8 cellular contexts compared by ENCODE assay signal in genomic region chr12:132445884-132446471, GRCh38. TPM values are rescaled to one million over a fixed set of nuclear protein-coding genes. Genes with fewer than 3 reads are reported as not detected.
DNase-seq lines count a peak whose midpoint lies in the region; ATAC-seq and TF ChIP-seq lines count a peak whose summit lies in the region.

No MANE protein-coding gene starts in this region.

- no peak for TF ChIP-seq CTCF in epithelial cell of esophagus (IDR thresholded peaks at IDR 0.05; ENCODE audit: insufficient read depth, low read depth, low read length, missing control alignments)
- no peak for TF ChIP-seq CTCF in natural killer cell (IDR thresholded peaks at IDR 0.05)
- no peak for TF ChIP-seq CTCF in thoracic aorta (IDR thresholded peaks at IDR 0.05)

- DNase-seq in DMS153 treated with DMSO at 0.1 percent for 48 hours (lab: John Stamatoyannopoulos, UW; ENCODE audit: unreplicated experiment) (peak; percentile 99), NCI-H2107 treated with DMSO at 0.1 percent for 48 hours (lab: John Stamatoyannopoulos, UW; ENCODE audit: unreplicated experiment) (peak; percentile 88), epithelial cell of esophagus (ENCODE audit: low read depth) (peak; percentile 53), natural killer cell (peak; percentile 35), thoracic aorta (ENCODE audit: low spot score) (no peak), AG08396 (ENCODE audit: low spot score) (no peak)
- peak; percentile 65 for DNase-seq in activated CD4-positive, alpha-beta T cell treated with anti-CD3 and anti-CD28 coated beads, Interleukin-2, amount 10 ng/mL, durations not matched to agents 7 days and 5 days

- CTCF ChIA-PET in activated CD4-positive, alpha-beta T cell treated with anti-CD3 and anti-CD28 coated beads, Interleukin-2, amount 10 ng/mL, durations not matched to agents 7 days and 5 days (lab: Charles Lee) = interaction anchor here (0.5 to 0.9 kb wide), 2 partner anchors 78 to 522 kb away, joined by 3 read pairs; no protein-coding TSS in a partner anchor

- ATAC-seq in natural killer cell (peak in 2 of 3 donors; percentile 63 to 69), thoracic aorta (ENCODE audit: insufficient number of reproducible peaks, low FRiP score, low read depth) (no peak), HG02938 (IDR thresholded peaks at IDR 0.05; ENCODE audit: unreplicated experiment) (no peak)

- no peaks in the 10 kb centered on the region for H3K9me3 Mint-ChIP-seq in activated CD4-positive, alpha-beta T cell treated with anti-CD3 and anti-CD28 coated beads, Interleukin-2, amount 10 ng/mL, durations not matched to agents 7 days and 5 days
- H3K9me3 Mint-ChIP-seq in natural killer cell = no peaks in the 10 kb centered on the region

- H3K36me3 Mint-ChIP-seq in activated CD4-positive, alpha-beta T cell treated with anti-CD3 and anti-CD28 coated beads, Interleukin-2, amount 10 ng/mL, durations not matched to agents 7 days and 5 days (ENCODE audit: low read depth) = peaks cover 5% of the 10 kb centered on the region
- H3K36me3 Mint-ChIP-seq in natural killer cell = no peaks in the 10 kb centered on the region

- H3K4me3 ChIP-seq in epithelial cell of esophagus (ENCODE audit: low read length) (peak overlapping the region; percentile 39), thoracic aorta (peak overlapping the region; percentile 35)

- no peaks in the 10 kb centered on the region for H3K36me3 ChIP-seq in thoracic aorta

- H3K9me3 ChIP-seq in thoracic aorta = no peaks in the 10 kb centered on the region

- H3K27me3 Mint-ChIP-seq in activated CD4-positive, alpha-beta T cell treated with anti-CD3 and anti-CD28 coated beads, Interleukin-2, amount 10 ng/mL, durations not matched to agents 7 days and 5 days = no peaks in the 10 kb centered on the region
- no peaks in the 10 kb centered on the region for H3K27me3 Mint-ChIP-seq in natural killer cell (ENCODE audit: low read depth in 2 of 2)

- H3K27ac Mint-ChIP-seq in activated CD4-positive, alpha-beta T cell treated with anti-CD3 and anti-CD28 coated beads, Interleukin-2, amount 10 ng/mL, durations not matched to agents 7 days and 5 days = peak overlapping the region; percentile 99
- peak overlapping the region; percentile 95 for H3K27ac Mint-ChIP-seq in natural killer cell

- H3K27me3 ChIP-seq in thoracic aorta (replicated peaks; ENCODE audit: insufficient read depth) = no peaks in the 10 kb centered on the region

- no peak overlapping the region for H3K27ac ChIP-seq in thoracic aorta

- H3K4me3 Mint-ChIP-seq in activated CD4-positive, alpha-beta T cell treated with anti-CD3 and anti-CD28 coated beads, Interleukin-2, amount 10 ng/mL, durations not matched to agents 7 days and 5 days = peak overlapping the region; percentile 77
- peak overlapping the region; percentile 86 for H3K4me3 Mint-ChIP-seq in natural killer cell

- intact Hi-C loops in natural killer cell (cut with micrococcal nuclease) = no loop called here

- no peaks in the 10 kb centered on the region for H3K4me1 ChIP-seq in thoracic aorta (ENCODE audit: control insufficient read depth in 1 of 2, low read depth in 2 of 2)

- H3K4me1 Mint-ChIP-seq in activated CD4-positive, alpha-beta T cell treated with anti-CD3 and anti-CD28 coated beads, Interleukin-2, amount 10 ng/mL, durations not matched to agents 7 days and 5 days = peaks cover 62% of the 10 kb centered on the region
- H3K4me1 Mint-ChIP-seq in natural killer cell = peaks cover 26 to 35% of the 10 kb centered on the region in 2 donors

- POLR2A ChIA-PET in activated CD4-positive, alpha-beta T cell treated with anti-CD3 and anti-CD28 coated beads, Interleukin-2, amount 10 ng/mL, durations not matched to agents 7 days and 5 days (lab: Charles Lee) = no interaction called here

RNA-seq across cellular contexts. Expression of gene FBRSL1, which starts 44.0 kb away (rescaled TPM):
- total RNA-seq in activated CD4-positive, alpha-beta T cell treated with anti-CD3 and anti-CD28 coated beads, Interleukin-2, amount 10 ng/mL, durations not matched to agents 7 days and 5 days = 10 to 100 TPM; 49.8 to 51.1 TPM
- total RNA-seq in natural killer cell = 10 to 100 TPM; 67.5 to 78.0 (median 76.2) TPM
- 10 to 100 TPM; 20.2 to 22.5 TPM for total RNA-seq in thoracic aorta

Comparison
In these comparisons a context has a peak if more than half of its experiments do, and no peak if none do; other contexts are left out.
1. DNase-seq: peak in DMS153 treated with DMSO at 0.1 percent for 48 hours (single experiment), NCI-H2107 treated with DMSO at 0.1 percent for 48 hours (single experiment), activated CD4-positive, alpha-beta T cell treated with anti-CD3 and anti-CD28 coated beads, Interleukin-2, amount 10 ng/mL, durations not matched to agents 7 days and 5 days (single experiment), epithelial cell of esophagus (single experiment) and natural killer cell (single experiment); none in thoracic aorta (single experiment) and AG08396 (single experiment).
2. ATAC-seq: peak in natural killer cell (2 of 3); none in thoracic aorta (single experiment) and HG02938 (single experiment).